In the genomic region with DNA sequence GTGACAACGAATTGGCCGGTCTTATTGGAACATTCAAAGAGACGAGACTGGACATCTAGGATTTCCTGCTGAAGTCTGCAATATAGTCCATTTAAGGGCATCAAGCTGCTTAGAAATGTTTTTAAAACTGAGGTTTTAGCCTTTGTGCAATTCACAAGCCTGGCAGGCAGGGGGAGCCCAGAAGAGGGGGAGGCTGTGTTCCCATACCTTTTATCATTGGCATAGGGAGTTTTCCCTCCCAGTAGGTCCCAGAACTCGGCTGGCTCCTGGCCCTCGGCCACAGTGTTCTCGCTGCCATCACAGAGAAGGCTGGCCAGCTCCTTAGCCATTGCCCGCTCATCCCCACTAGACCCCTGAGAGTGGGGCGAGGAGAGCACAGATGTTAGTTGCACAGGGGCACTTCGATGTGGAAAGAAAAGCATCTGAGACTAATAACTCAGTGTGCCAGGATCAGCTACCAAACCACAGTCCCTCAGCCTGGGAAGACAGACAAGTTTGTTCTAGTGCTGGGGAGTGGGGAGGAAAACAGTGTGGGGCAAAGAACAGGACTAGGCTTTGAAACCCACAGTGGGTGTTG, we compare ENCODE assay signal across 8 cellular contexts. TPM values are rescaled to one million over a fixed set of nuclear protein-coding genes. Genes with fewer than 3 reads are reported as not detected.
A peak's percentile ranks its signal among the peaks of the same experiment; 100 is the strongest.
DNase-seq lines count a peak whose midpoint lies in the region; ATAC-seq and TF ChIP-seq lines count a peak whose summit lies in the region.

No MANE protein-coding gene starts in this region.

- no peak overlapping the region for H3K4me3 Mint-ChIP-seq in activated CD8-positive, alpha-beta memory T cell treated with anti-CD3 and anti-CD28 coated beads, Interleukin-2, amount 10 ng/mL, durations not matched to agents 7 days and 5 days
- H3K4me3 Mint-ChIP-seq in neural crest cell: no peak overlapping the region

- H3K4me1 Mint-ChIP-seq in activated CD8-positive, alpha-beta memory T cell treated with anti-CD3 and anti-CD28 coated beads, Interleukin-2, amount 10 ng/mL, durations not matched to agents 7 days and 5 days: no peaks in the 10 kb centered on the region
- no peaks in the 10 kb centered on the region for H3K4me1 Mint-ChIP-seq in neural crest cell

- H3K27ac Mint-ChIP-seq in activated CD8-positive, alpha-beta memory T cell treated with anti-CD3 and anti-CD28 coated beads, Interleukin-2, amount 10 ng/mL, durations not matched to agents 7 days and 5 days: no peak overlapping the region
- no peak overlapping the region for H3K27ac Mint-ChIP-seq in neural crest cell (ENCODE audit: unreplicated experiment)

- CTCF ChIA-PET in activated CD8-positive, alpha-beta memory T cell treated with anti-CD3 and anti-CD28 coated beads, Interleukin-2, amount 10 ng/mL, durations not matched to agents 7 days and 5 days (lab: Charles Lee): interaction anchor here (0.7 to 3.3 kb wide), 20 partner anchors 9 to 116 kb away, joined by 3 to 42 read pairs (median 6); partner anchors contain the start of genes AVIL and TSFM

- H3K27me3 Mint-ChIP-seq in activated CD8-positive, alpha-beta memory T cell treated with anti-CD3 and anti-CD28 coated beads, Interleukin-2, amount 10 ng/mL, durations not matched to agents 7 days and 5 days: no peaks in the 10 kb centered on the region
- no peaks in the 10 kb centered on the region for H3K27me3 Mint-ChIP-seq in neural crest cell (ENCODE audit: low read depth)

- DNase-seq in activated CD8-positive, alpha-beta memory T cell treated with anti-CD3 and anti-CD28 coated beads, Interleukin-2, amount 10 ng/mL, durations not matched to agents 7 days and 5 days: peak; percentile 49
- no peak for DNase-seq in activated CD8-positive, alpha-beta memory T cell treated with anti-CD3 and anti-CD28 coated beads for 24 hours
- peak; percentile 23 for DNase-seq in NCI-H1436 treated with DMSO at 0.1 percent for 48 hours (lab: John Stamatoyannopoulos, UW)
- peak; percentile 23 to 45 for DNase-seq in activated CD4-positive, alpha-beta T cell treated with anti-CD3 and anti-CD28 coated beads, Interleukin-2, amount 50 U/mL, for 48 hours
- peak; percentile 53 for DNase-seq in fibroblast of gingiva (ENCODE audit: low read depth)
- DNase-seq in neural crest cell (ENCODE audit: low read depth, low spot score): peak; percentile 40

- peaks cover 4% of the 10 kb centered on the region for H3K36me3 Mint-ChIP-seq in activated CD8-positive, alpha-beta memory T cell treated with anti-CD3 and anti-CD28 coated beads, Interleukin-2, amount 10 ng/mL, durations not matched to agents 7 days and 5 days
- no peaks in the 10 kb centered on the region for H3K36me3 Mint-ChIP-seq in neural crest cell (ENCODE audit: low read depth)

- no peaks in the 10 kb centered on the region for H3K9me3 Mint-ChIP-seq in activated CD8-positive, alpha-beta memory T cell treated with anti-CD3 and anti-CD28 coated beads, Interleukin-2, amount 10 ng/mL, durations not matched to agents 7 days and 5 days (ENCODE audit: low read depth)
- no peaks in the 10 kb centered on the region for H3K9me3 Mint-ChIP-seq in neural crest cell

- no peak for ATAC-seq in activated CD8-positive, alpha-beta memory T cell treated with anti-CD3 and anti-CD28 coated beads, Interleukin-2, amount 10 ng/mL, durations not matched to agents 7 days and 5 days
- ATAC-seq in HG03442 (IDR thresholded peaks at IDR 0.05; ENCODE audit: unreplicated experiment) (no peak), HG03196 (IDR thresholded peaks at IDR 0.05; ENCODE audit: unreplicated experiment) (no peak)

- TF ChIP-seq CTCF in neural crest cell (conservative IDR thresholded peaks at IDR 0.05): peak; percentile 76

RNA-seq across cellular contexts. Expression of gene AVIL, which starts 15.1 kb away (rescaled TPM):
- 1 to 10 TPM in 1 of 2 experiments, under 1 TPM in 1; 0.79 to 2.0 TPM for total RNA-seq in activated CD8-positive, alpha-beta memory T cell treated with anti-CD3 and anti-CD28 coated beads, Interleukin-2, amount 10 ng/mL, durations not matched to agents 7 days and 5 days
- total RNA-seq in neural crest cell: 1.6 and 1.7 TPM in 2 replicates

RNA-seq across cellular contexts. Expression of gene TSFM, which starts 20.8 kb away (rescaled TPM):
- total RNA-seq in activated CD8-positive, alpha-beta memory T cell treated with anti-CD3 and anti-CD28 coated beads, Interleukin-2, amount 10 ng/mL, durations not matched to agents 7 days and 5 days: 10 to 100 TPM; 32.2 to 45.8 TPM
- total RNA-seq in neural crest cell: 31.7 and 32.3 TPM in 2 replicates

RNA-seq across cellular contexts. Expression of gene EEF1AKMT3, which starts 31.0 kb away (rescaled TPM):
- total RNA-seq in activated CD8-positive, alpha-beta memory T cell treated with anti-CD3 and anti-CD28 coated beads, Interleukin-2, amount 10 ng/mL, durations not matched to agents 7 days and 5 days: 1 to 10 TPM; 3.9 to 4.1 TPM
- 4.5 and 5.6 TPM in 2 replicates for total RNA-seq in neural crest cell

RNA-seq across cellular contexts. Expression of gene METTL1, which starts 31.5 kb away (rescaled TPM):
- total RNA-seq in activated CD8-positive, alpha-beta memory T cell treated with anti-CD3 and anti-CD28 coated beads, Interleukin-2, amount 10 ng/mL, durations not matched to agents 7 days and 5 days: 10 to 100 TPM; 22.1 to 32.1 TPM
- total RNA-seq in neural crest cell: 37.8 and 40.5 TPM in 2 replicates

RNA-seq across cellular contexts. Expression of gene CYP27B1, which starts 36.5 kb away (rescaled TPM):
- 1 to 10 TPM; 4.5 to 5.4 TPM for total RNA-seq in activated CD8-positive, alpha-beta memory T cell treated with anti-CD3 and anti-CD28 coated beads, Interleukin-2, amount 10 ng/mL, durations not matched to agents 7 days and 5 days
- 3.2 and 4.2 TPM in 2 replicates for total RNA-seq in neural crest cell
